7 cellular contexts compared by ENCODE assay signal in genomic region chr16:81261049-81261648, GRCh38. TPM values are rescaled to one million over a fixed set of nuclear protein-coding genes. Genes with fewer than 3 reads are reported as not detected.
DNase-seq lines count a peak whose midpoint lies in the region; ATAC-seq, FAIRE-seq and TF ChIP-seq lines count a peak whose summit lies in the region.

No MANE protein-coding gene starts in this region.

- H3K79me2 ChIP-seq in SK-N-SH (ENCODE audit: insufficient read depth) (no peaks in the 10 kb centered on the region), H1 (ENCODE audit: control insufficient read depth in 1 of 2, insufficient read depth in 2 of 2, low read length in 2 of 2) (no peaks in the 10 kb centered on the region)

- H2AK5ac ChIP-seq in H1 (ENCODE audit: low read depth, low read length) = no peak overlapping the region
- no peak overlapping the region for H2AK5ac ChIP-seq in mesenchymal stem cell (ENCODE audit: low read length, severe bottlenecking)

- H3K4me2 ChIP-seq in SK-N-SH = no peak overlapping the region
- H3K4me2 ChIP-seq in H1 (ENCODE audit: insufficient read depth in 1 of 2, low read depth in 2 of 2, low read length in 2 of 2) = no peak overlapping the region
- H3K4me2 ChIP-seq in mesenchymal stem cell (ENCODE audit: low read length, poor library complexity, severe bottlenecking) = no peak overlapping the region

- H3K14ac ChIP-seq in H1 (ENCODE audit: insufficient read length) = no peak overlapping the region
- no peak overlapping the region for H3K14ac ChIP-seq in mesenchymal stem cell (ENCODE audit: low read length in 2 of 2)

- no peaks in the 10 kb centered on the region for H3K36me3 ChIP-seq in SK-N-SH (replicated peaks in 1 of 2; ENCODE audit: control insufficient read depth in 1 of 2, insufficient read depth in 2 of 2, low read length in 1 of 2)
- no peaks in the 10 kb centered on the region for H3K36me3 ChIP-seq in H1 (ENCODE audit: control insufficient read depth in 2 of 4, insufficient read depth in 4 of 4, low read length in 3 of 4)
- H3K36me3 ChIP-seq in mesenchymal stem cell (ENCODE audit: control insufficient read depth in 1 of 2, insufficient read depth in 2 of 2, low read depth in 1 of 2, low read length in 2 of 2) = peaks cover 0 to 10% of the 10 kb centered on the region in 2 experiments

- H3K9me2 ChIP-seq in SK-N-SH = no peaks in the 10 kb centered on the region

- H4K5ac ChIP-seq in H1 (ENCODE audit: insufficient read length, low read depth, low read length) = no peak overlapping the region

- H3K23ac ChIP-seq in H1 (ENCODE audit: insufficient read length) (no peak overlapping the region), mesenchymal stem cell (ENCODE audit: low read length in 2 of 2) (no peak overlapping the region)

- no peak overlapping the region for H3K18ac ChIP-seq in H1 (ENCODE audit: extremely low read depth, low read length)
- H3K18ac ChIP-seq in mesenchymal stem cell (ENCODE audit: low read depth in 1 of 2, low read length in 2 of 2) = no peak overlapping the region

- POLR2A ChIA-PET in SK-N-SH (lab: Yijun Ruan, JAX) (no interaction called here), H1 (lab: Charles Lee; ENCODE audit: partially characterized antibody) (interaction anchor here (1.3 kb wide), 1 partner anchor 54 kb away, joined by 3 read pairs; the partner anchor contains the start of gene GAN)

- H3K4me3 ChIP-seq in SK-N-SH (ENCODE audit: low read depth in 2 of 2, low read length in 1 of 2) (no peak overlapping the region), H1 (ENCODE audit: extremely low read depth in 1 of 4, insufficient read depth in 2 of 4, low read depth in 3 of 4, low read length in 4 of 4) (no peak overlapping the region), mesenchymal stem cell (ENCODE audit: insufficient read depth in 1 of 2, low read depth in 1 of 2, low read length in 2 of 2) (no peak overlapping the region)

- TF ChIP-seq EP300 in SK-N-SH (IDR thresholded peaks at IDR 0.05; ENCODE audit: borderline replicate concordance in 1 of 2, low read depth in 1 of 2, low read length in 1 of 2) (no peak), H1 (IDR thresholded peaks at IDR 0.05; ENCODE audit: borderline replicate concordance in 1 of 2, low read depth in 2 of 2, low read length in 2 of 2) (no peak)

- H3K27ac ChIP-seq in SK-N-SH (ENCODE audit: low read depth in 2 of 2, low read length in 1 of 2) = no peak overlapping the region
- H3K27ac ChIP-seq in H1 (ENCODE audit: low read depth, low read length) = no peak overlapping the region
- no peak overlapping the region for H3K27ac ChIP-seq in mesenchymal stem cell (ENCODE audit: low read length, poor library complexity, severe bottlenecking)

- H3K27me3 ChIP-seq in SK-N-SH (ENCODE audit: insufficient read depth) (no peaks in the 10 kb centered on the region), H1 (replicated peaks in 1 of 4; ENCODE audit: control insufficient read depth in 3 of 4, extremely low read depth in 1 of 4, insufficient read depth in 3 of 4, low read length in 3 of 4) (no peaks in the 10 kb centered on the region), mesenchymal stem cell (ENCODE audit: control insufficient read depth in 1 of 2, insufficient read depth in 1 of 2, low read length in 2 of 2) (peaks cover 0 to 3% of the 10 kb centered on the region in 2 experiments)

- CTCF ChIA-PET in SK-N-SH (lab: Yijun Ruan, JAX) = interaction anchor here (0.6 to 2.0 kb wide), 14 partner anchors 11 to 676 kb away, joined by 3 to 9 read pairs (median 3); no protein-coding TSS in a partner anchor
- CTCF ChIA-PET in H1 (lab: Charles Lee; ENCODE audit: partially characterized antibody) = interaction anchor here (0.6 to 2.6 kb wide), 54 partner anchors 8 to 1691 kb away, joined by 3 to 17 read pairs (median 4); partner anchors contain the start of gene BCO1

- H2BK12ac ChIP-seq in H1 (ENCODE audit: low read depth, low read length) = no peak overlapping the region
- no peak overlapping the region for H2BK12ac ChIP-seq in mesenchymal stem cell (ENCODE audit: low read length in 2 of 2)

- DNase-seq in GM19238 (ENCODE audit: insufficient read length, low spot score) = peak; percentile 24
- DNase-seq in SK-N-SH = peak; percentile 36
- DNase-seq in H1 (ENCODE audit: low read depth in 1 of 2, low spot score in 2 of 2) = peak in 1 of 2 experiments; percentile 60
- peak; percentile 42 for DNase-seq in stimulated activated CD4-positive, alpha-beta T cell treated with anti-CD3 and anti-CD28 coated beads, Interleukin-15, amount 100 ng/mL, for 24 hours
- no peak for DNase-seq in NCI-H1694 treated with DMSO at 0.1 percent for 48 hours (lab: John Stamatoyannopoulos, UW)
- no peak for DNase-seq in mesenchymal stem cell

- 72% methylated on average over 11 of the region's 11 CpGs for WGBS in SK-N-SH (ENCODE audit: low lambda C conversion rate)
- WGBS in H1 (ENCODE audit: extremely low coverage in 1 of 2, insufficient coverage in 1 of 2, insufficient read length in 1 of 2, insufficient replicate concordance in 2 of 2, low coverage in 1 of 2, low lambda C conversion rate in 2 of 2, missing lambda C conversion rate in 1 of 2), 2 experiments = 89% methylated on average over 11 of the region's 11 CpGs; no CpG with 5 or more reads in 1 of the 2 experiments
- whole genome bisulfite sequencing in mesenchymal stem cell = 91% methylated on average over 11 of the region's 11 CpGs

- no peak overlapping the region for H3K9ac ChIP-seq in SK-N-SH
- no peak overlapping the region for H3K9ac ChIP-seq in H1 (replicated peaks in 1 of 4; ENCODE audit: extremely low read depth in 1 of 4, low read depth in 3 of 4, low read length in 3 of 4)
- no peak overlapping the region for H3K9ac ChIP-seq in mesenchymal stem cell (ENCODE audit: low read length)

- H4K8ac ChIP-seq in H1 (ENCODE audit: extremely low read depth, insufficient read depth, low read length) (no peak overlapping the region), mesenchymal stem cell (ENCODE audit: low read length) (no peak overlapping the region)

- no peak overlapping the region for H3K56ac ChIP-seq in H1 (replicated peaks; ENCODE audit: insufficient read length, low read depth, low read length)

- H3K79me1 ChIP-seq in H1 (ENCODE audit: low read depth, low read length) (no peaks in the 10 kb centered on the region), mesenchymal stem cell (replicated peaks; ENCODE audit: low read length, poor library complexity, severe bottlenecking) (no peaks in the 10 kb centered on the region)

- H4K91ac ChIP-seq in H1 (replicated peaks; ENCODE audit: insufficient read length, low read length) (no peak overlapping the region), mesenchymal stem cell (ENCODE audit: low read length) (no peak overlapping the region)

- no peak overlapping the region for H2BK20ac ChIP-seq in H1 (ENCODE audit: low read length)

- H3K9me3 ChIP-seq in SK-N-SH = no peaks in the 10 kb centered on the region
- H3K9me3 ChIP-seq in H1 (ENCODE audit: insufficient read depth in 2 of 2, low read depth in 1 of 2, low read length in 1 of 2) = no peaks in the 10 kb centered on the region; a peak in 1 of 4 replicates
- no peaks in the 10 kb centered on the region for H3K9me3 ChIP-seq in mesenchymal stem cell (ENCODE audit: control insufficient read depth, low read length)

- no peak overlapping the region for H2AFZ ChIP-seq in SK-N-SH (ENCODE audit: low read depth)
- no peak overlapping the region for H2AFZ ChIP-seq in H1 (ENCODE audit: low read length)
- H2AFZ ChIP-seq in mesenchymal stem cell (ENCODE audit: low read depth, low read length) = no peak overlapping the region

- no peak overlapping the region for H3K4ac ChIP-seq in H1 (replicated peaks; ENCODE audit: insufficient read length, low read depth, low read length)
- H3K4ac ChIP-seq in mesenchymal stem cell (ENCODE audit: low read depth in 1 of 2, low read length in 2 of 2) = no peak overlapping the region

- H3K4me1 ChIP-seq in SK-N-SH (ENCODE audit: control insufficient read depth in 1 of 2, insufficient read depth in 2 of 2, low read depth in 1 of 2, low read length in 1 of 2) (no peaks in the 10 kb centered on the region; a peak in 1 of 4 replicates), H1 (replicated peaks in 1 of 4; ENCODE audit: control insufficient read depth in 3 of 4, insufficient read depth in 4 of 4, low read length in 3 of 4) (no peaks in the 10 kb centered on the region), mesenchymal stem cell (ENCODE audit: control insufficient read depth, insufficient read depth, low read depth, low read length) (no peaks in the 10 kb centered on the region)

- no peak for ATAC-seq in HG03432 (IDR thresholded peaks at IDR 0.05; ENCODE audit: unreplicated experiment)

- TF ChIP-seq CTCF in SK-N-SH (IDR thresholded peaks at IDR 0.05) (peak; percentile 70), H1 (IDR thresholded peaks at IDR 0.05; ENCODE audit: control extremely low read depth in 1 of 3, insufficient read depth in 1 of 3, low read depth in 1 of 3, low read length in 3 of 3) (peak; percentile 23 to 78 (median 46))

- no peak overlapping the region for H2BK120ac ChIP-seq in H1 (replicated peaks; ENCODE audit: low read depth, low read length)
- H2BK120ac ChIP-seq in mesenchymal stem cell (ENCODE audit: low read depth, low read length) = no peak overlapping the region

- H2BK5ac ChIP-seq in H1 (ENCODE audit: low read depth, low read length) (no peak overlapping the region), mesenchymal stem cell (ENCODE audit: low read depth, low read length, poor library complexity, severe bottlenecking) (no peak overlapping the region)

- TF ChIP-seq RAD21 in SK-N-SH (IDR thresholded peaks at IDR 0.05; ENCODE audit: low read length) = no peak
- TF ChIP-seq RAD21 in H1 (IDR thresholded peaks at IDR 0.05 in 1 of 2, conservative IDR thresholded peaks at IDR 0.05 in 1 of 2; ENCODE audit: low read depth in 2 of 2, low read length in 2 of 2) = peak; percentile 33 to 54

- TF ChIP-seq POLR2A in H1 (IDR thresholded peaks at IDR 0.05; ENCODE audit: control extremely low read depth in 1 of 2, low read depth in 2 of 2, low read length in 2 of 2) = no peak

- H4K20me1 ChIP-seq in SK-N-SH (ENCODE audit: insufficient read depth) = no peaks in the 10 kb centered on the region
- peaks cover 0 to 8% of the 10 kb centered on the region in 2 experiments for H4K20me1 ChIP-seq in H1 (replicated peaks in 1 of 2; ENCODE audit: control insufficient read depth in 1 of 2, insufficient read depth in 2 of 2, low read length in 2 of 2)

- H3F3A ChIP-seq in SK-N-SH (replicated peaks; ENCODE audit: insufficient read depth) = no peaks in the 10 kb centered on the region

- H3K23me2 ChIP-seq in H1 (ENCODE audit: low read depth, low read length) = peaks cover 9% of the 10 kb centered on the region; the same call in 1 of the 2 replicates

- H2BK15ac ChIP-seq in H1 (ENCODE audit: low read length) = no peak overlapping the region
- no peak overlapping the region for H2BK15ac ChIP-seq in mesenchymal stem cell (ENCODE audit: low read depth, poor library complexity, severe bottlenecking)

- peak; percentile 57 for FAIRE-seq in H1 (lab: Jason Lieb, UNC)

RNA-seq across cellular contexts. Expression of gene BCO1, which starts 22.7 kb away (rescaled TPM):
- polyA plus RNA-seq in SK-N-SH (2012; rRNA removed) (0.02 TPM in 1 of 2 replicates, not detected in the other), H1 (2011; rRNA removed) (0.21 and 0.28 TPM in 2 replicates)
- not detected in 2 replicates for polyA plus RNA-seq in SK-N-SH (2012; cell fraction: cytosol; rRNA removed)
- 0.02 TPM in 1 of 2 replicates, not detected in the other for polyA plus RNA-seq in SK-N-SH (2012; cell fraction: nucleus; rRNA removed)
- total RNA-seq in H1 (2021; fragmentation: NEBNext Ultra II Directional; extraction: Animal tissue kit (Norgen Biotek cat#: 25700)) = 0.23 TPM in 1 of 2 replicates, not detected in the other
- polyA plus RNA-seq in H1 (2011; cell fraction: cytosol; rRNA removed) = 0.25 TPM
- not detected for polyA plus RNA-seq in H1 (2011; cell fraction: nucleus; rRNA removed)
- polyA plus RNA-seq in H1 (2012, experiment 1 of 2) = 0.09 to 0.21 TPM (median 0.14 TPM) in 4 replicates
- polyA plus RNA-seq in H1 (2012, experiment 2 of 2) = not detected
- 0.14 TPM for polyA plus RNA-seq in H1 (2013, experiment 1 of 2)
- polyA plus RNA-seq in H1 (2013, experiment 2 of 2) = 0.07 TPM
- polyA minus RNA-seq in H1 (2011; rRNA and poly(A)+ RNA removed) = 0.76 and 0.95 TPM in 2 replicates
- not detected for polyA minus RNA-seq in H1 (2011; cell fraction: cytosol; rRNA and poly(A)+ RNA removed)
- not detected for polyA minus RNA-seq in H1 (2011; cell fraction: nucleus; rRNA and poly(A)+ RNA removed)
- polyA plus RNA-seq in mesenchymal stem cell (2013, experiment 1 of 2) = 0.04 TPM
- 0.01 TPM for polyA plus RNA-seq in mesenchymal stem cell (2013, experiment 2 of 2)

RNA-seq across cellular contexts. Expression of gene GAN, which starts 53.6 kb away (rescaled TPM):
- 0.79 and 0.99 TPM in 2 replicates for polyA plus RNA-seq in SK-N-SH (2012; rRNA removed)
- 0.87 and 0.94 TPM in 2 replicates for polyA plus RNA-seq in SK-N-SH (2012; cell fraction: cytosol; rRNA removed)
- polyA plus RNA-seq in SK-N-SH (2012; cell fraction: nucleus; rRNA removed) = 1.2 and 1.9 TPM in 2 replicates
- 23.9 and 25.6 TPM in 2 replicates for total RNA-seq in H1 (2021; fragmentation: NEBNext Ultra II Directional; extraction: Animal tissue kit (Norgen Biotek cat#: 25700))
- 3.3 and 4.5 TPM in 2 replicates for polyA plus RNA-seq in H1 (2011; rRNA removed)
- polyA plus RNA-seq in H1 (2011; cell fraction: cytosol; rRNA removed) = 4.0 TPM
- polyA plus RNA-seq in H1 (2011; cell fraction: nucleus; rRNA removed) = 4.5 TPM
- polyA plus RNA-seq in H1 (2012, experiment 1 of 2) = 3.1 to 4.3 TPM (median 3.5 TPM) in 4 replicates
- 0.39 TPM for polyA plus RNA-seq in H1 (2012, experiment 2 of 2)
- 8.6 TPM for polyA plus RNA-seq in H1 (2013, experiment 1 of 2)
- 7.1 TPM for polyA plus RNA-seq in H1 (2013, experiment 2 of 2)
- 30.6 and 41.7 TPM in 2 replicates for polyA minus RNA-seq in H1 (2011; rRNA and poly(A)+ RNA removed)
- 25.4 TPM for polyA minus RNA-seq in H1 (2011; cell fraction: cytosol; rRNA and poly(A)+ RNA removed)
- 23.5 TPM for polyA minus RNA-seq in H1 (2011; cell fraction: nucleus; rRNA and poly(A)+ RNA removed)
- 2.3 TPM for polyA plus RNA-seq in mesenchymal stem cell (2013, experiment 1 of 2)
- 2.1 TPM for polyA plus RNA-seq in mesenchymal stem cell (2013, experiment 2 of 2)

Comparison
In these comparisons a context has a peak if more than half of its experiments do, and no peak if none do; other contexts are left out.
1. DNase-seq: peak in GM19238 (single experiment), SK-N-SH (single experiment) and stimulated activated CD4-positive, alpha-beta T cell treated with anti-CD3 and anti-CD28 coated beads, Interleukin-15, amount 100 ng/mL, for 24 hours (single experiment); none in NCI-H1694 treated with DMSO at 0.1 percent for 48 hours (single experiment) and mesenchymal stem cell (single experiment).